Comparison of ENCODE assay signal across 18 cellular contexts in genomic region chr6:113458368-113459010, GRCh38.
DNase-seq lines count a peak whose midpoint lies in the region; ATAC-seq and TF ChIP-seq lines count a peak whose summit lies in the region.
"Had no signal": no experiment of that assay in that cellular context is flagged by ENCODE, and none has a peak within 500 bp of the region (broad histone marks: within the 10 kb centered on the region; RNA-seq: fewer than 3 reads in every experiment).

No MANE protein-coding gene starts in this region.

- no peak for TF ChIP-seq EP300 in SK-N-SH (IDR thresholded peaks at IDR 0.05; ENCODE audit: borderline replicate concordance in 1 of 2, low read depth in 1 of 2, low read length in 1 of 2)

- no peak overlapping the region for H3K4me2 ChIP-seq in SK-N-SH

- DNase-seq in SK-N-SH (no peak), choroid plexus epithelial cell (ENCODE audit: low read depth) (peak; percentile 71), lung microvascular endothelial cell (ENCODE audit: low read depth in 2 of 2) (peak; percentile 79 to 85), CD1c-positive myeloid dendritic cell (ENCODE audit: extremely low spot score) (no peak), GM10266 (ENCODE audit: extremely low spot score) (no peak), activated gamma-delta T cell treated with Interleukin-2 at 50 U/mL for 16 hours (no peak)
- no peak for DNase-seq in stimulated activated CD8-positive, alpha-beta memory T cell treated with anti-CD3 and anti-CD28 coated beads, Interleukin-4, amount 100 ng/mL, for 48 hours
- DNase-seq: activated CD4-positive, alpha-beta T cell treated with anti-CD3 and anti-CD28 coated beads for 36 hours; activated CD8-positive, alpha-beta memory T cell treated with anti-CD3 and anti-CD28 coated beads, Interleukin-2, amount 10 ng/mL, durations not matched to agents 7 days and 5 days; activated naive CD8-positive, alpha-beta T cell treated with anti-CD3 and anti-CD28 coated beads, Interleukin-2, amount 10 ng/mL, durations not matched to agents 7 days and 5 days; heart left ventricle; MM.1S; NCI-H1694; NCI-H446; RPMI8226; stimulated activated CD4-positive, alpha-beta T cell treated with anti-CD3 and anti-CD28 coated beads, Interleukin-4, amount 100 ng/mL, for 24 hours had no signal

- CTCF ChIA-PET in SK-N-SH (lab: Yijun Ruan, JAX), result interaction anchor here (1.1 kb wide), 1 partner anchor 400 kb away, joined by 3 read pairs; no protein-coding TSS in a partner anchor

- no peaks in the 10 kb centered on the region for H4K20me1 ChIP-seq in SK-N-SH (ENCODE audit: insufficient read depth)
- H4K20me1 ChIP-seq: BLaER1 treated with 17β-estradiol and CSF1 and Interleukin-3, amounts not matched to agents 10 nM and 100 nM had no signal

- no peaks in the 10 kb centered on the region for H3K9me3 ChIP-seq in SK-N-SH
- H3K9me3 ChIP-seq: BLaER1 treated with 17β-estradiol and CSF1 and Interleukin-3, amounts not matched to agents 10 nM and 100 nM; heart left ventricle had no signal

- TF ChIP-seq RAD21 in SK-N-SH (IDR thresholded peaks at IDR 0.05; ENCODE audit: low read length), result no peak

- no peaks in the 10 kb centered on the region for H3K79me2 ChIP-seq in SK-N-SH (ENCODE audit: insufficient read depth)

- H3K4me3 ChIP-seq in SK-N-SH (ENCODE audit: low read depth in 2 of 2, low read length in 1 of 2) (no peak overlapping the region), choroid plexus epithelial cell (ENCODE audit: low read depth, low read length) (no peak overlapping the region)
- H3K4me3 ChIP-seq: BLaER1 treated with 17β-estradiol and CSF1 and Interleukin-3, amounts not matched to agents 10 nM and 100 nM; heart left ventricle had no signal

- 62% methylated on average over 2 of the region's 2 CpGs for WGBS in SK-N-SH (ENCODE audit: low lambda C conversion rate)

- H3K27ac ChIP-seq in SK-N-SH (ENCODE audit: low read depth in 2 of 2, low read length in 1 of 2), result no peak overlapping the region; a peak in 1 of 4 replicates
- H3K27ac ChIP-seq: BLaER1 treated with 17β-estradiol and CSF1 and Interleukin-3, amounts not matched to agents 10 nM and 100 nM had no signal

- ATAC-seq in SK-N-SH treated with all-trans-retinoic acid at 6 μM for 48 hours, result no peak; the same call in 2 of the 3 replicates
- ATAC-seq: activated CD4-positive, alpha-beta T cell treated with anti-CD3 and anti-CD28 coated beads for 36 hours; activated CD8-positive, alpha-beta memory T cell treated with anti-CD3 and anti-CD28 coated beads, Interleukin-2, amount 10 ng/mL, durations not matched to agents 7 days and 5 days; heart left ventricle had no signal

- H3K4me1 ChIP-seq in SK-N-SH (ENCODE audit: control insufficient read depth in 1 of 2, insufficient read depth in 2 of 2, low read depth in 1 of 2, low read length in 1 of 2), result peaks cover 0 to 6% of the 10 kb centered on the region in 2 experiments; a peak in 1 of 4 replicates

- no peaks in the 10 kb centered on the region for H3K36me3 ChIP-seq in SK-N-SH (replicated peaks in 1 of 2; ENCODE audit: control insufficient read depth in 1 of 2, insufficient read depth in 2 of 2, low read length in 1 of 2)
- H3K36me3 ChIP-seq: BLaER1 treated with 17β-estradiol and CSF1 and Interleukin-3, amounts not matched to agents 10 nM and 100 nM; heart left ventricle had no signal

- no peaks in the 10 kb centered on the region for H3K9me2 ChIP-seq in SK-N-SH

- no peaks in the 10 kb centered on the region for H3K27me3 ChIP-seq in SK-N-SH (ENCODE audit: insufficient read depth)
- H3K27me3 ChIP-seq: BLaER1 treated with 17β-estradiol and CSF1 and Interleukin-3, amounts not matched to agents 10 nM and 100 nM; heart left ventricle had no signal

- TF ChIP-seq CTCF in SK-N-SH (IDR thresholded peaks at IDR 0.05), result no peak
- TF ChIP-seq CTCF in choroid plexus epithelial cell (conservative IDR thresholded peaks at IDR 0.05; ENCODE audit: low read depth, low read length), result no peak
- TF ChIP-seq CTCF in GM10266 (IDR thresholded peaks at IDR 0.05; ENCODE audit: control insufficient read depth, insufficient read depth, low read depth, missing control alignments), result no peak

- POLR2A ChIA-PET in SK-N-SH (lab: Yijun Ruan, JAX), result interaction anchor here (0.6 kb wide), 1 partner anchor 670 kb away, joined by 4 read pairs; no protein-coding TSS in a partner anchor

- H3K9ac ChIP-seq in SK-N-SH, result no peak overlapping the region
- H3K9ac ChIP-seq: BLaER1 treated with 17β-estradiol and CSF1 and Interleukin-3, amounts not matched to agents 10 nM and 100 nM had no signal

- peaks cover 10% of the 10 kb centered on the region for H3F3A ChIP-seq in SK-N-SH (replicated peaks; ENCODE audit: insufficient read depth)

- 0 out of 2 replicates have a peak overlapping the region, but pooled peaks have one; percentile 67 for H2AFZ ChIP-seq in SK-N-SH (ENCODE audit: low read depth)

TF ChIP-seq in SK-N-SH, 30 proteins besides CTCF, POLR2A, EP300 and RAD21 (continues in another document):
- TF ChIP-seq POLR2AphosphoS5 (IDR thresholded peaks at IDR 0.05; ENCODE audit: low read depth, low read length) (no peak), EZH2phosphoT487 (IDR thresholded peaks at IDR 0.05; ENCODE audit: borderline replicate concordance, low read depth) (no peak), NRF1 (IDR thresholded peaks at IDR 0.05; ENCODE audit: low read depth, low read length) (no peak), NFIC (IDR thresholded peaks at IDR 0.05; ENCODE audit: borderline replicate concordance) (no peak), PBX3 (IDR thresholded peaks at IDR 0.05) (no peak), GATA2 (CRISPR knock-in tag; IDR thresholded peaks at IDR 0.05) (no peak), TEAD4 (IDR thresholded peaks at IDR 0.05; ENCODE audit: borderline replicate concordance, insufficient read depth) (no peak), RXRA (IDR thresholded peaks at IDR 0.05; ENCODE audit: borderline replicate concordance, low read depth) (no peak), IRF3 (IDR thresholded peaks at IDR 0.05; ENCODE audit: low read depth, low read length) (no peak)

TF ChIP-seq in SK-N-SH treated with all-trans-retinoic acid at 6 μM for 48 hours, 23 proteins besides CTCF, POLR2A, EP300 and RAD21:
- TF ChIP-seq CREB5 (CRISPR knock-in tag; IDR thresholded peaks at IDR 0.05; ENCODE audit: low read depth) (no peak), ARNTL (CRISPR knock-in tag; IDR thresholded peaks at IDR 0.05; ENCODE audit: borderline replicate concordance, low read depth) (no peak), CSDC2 (CRISPR knock-in tag; IDR thresholded peaks at IDR 0.05) (no peak), ZNF565 (CRISPR knock-in tag; conservative IDR thresholded peaks at IDR 0.05; ENCODE audit: low read depth) (no peak), ZC3H10 (CRISPR knock-in tag; IDR thresholded peaks at IDR 0.05) (no peak), BACH2 (CRISPR knock-in tag; IDR thresholded peaks at IDR 0.05; ENCODE audit: borderline replicate concordance) (no peak), ISL1 (CRISPR knock-in tag; IDR thresholded peaks at IDR 0.05) (no peak), OSR1 (CRISPR knock-in tag; IDR thresholded peaks at IDR 0.05) (no peak), CSRNP3 (CRISPR knock-in tag; IDR thresholded peaks at IDR 0.05) (no peak)

Comparison
In these comparisons a context has a peak if more than half of its experiments do, and no peak if none do; other contexts are left out.
1. DNase-seq: peak in choroid plexus epithelial cell (single experiment) and lung microvascular endothelial cell (2 of 2); none in SK-N-SH (single experiment), stimulated activated CD8-positive, alpha-beta memory T cell treated with anti-CD3 and anti-CD28 coated beads, Interleukin-4, amount 100 ng/mL, for 48 hours (single experiment), CD1c-positive myeloid dendritic cell (single experiment), GM10266 (single experiment) and activated gamma-delta T cell treated with Interleukin-2 at 50 U/mL for 16 hours (single experiment).